11 cellular contexts compared by ENCODE assay signal in the genomic region with DNA sequence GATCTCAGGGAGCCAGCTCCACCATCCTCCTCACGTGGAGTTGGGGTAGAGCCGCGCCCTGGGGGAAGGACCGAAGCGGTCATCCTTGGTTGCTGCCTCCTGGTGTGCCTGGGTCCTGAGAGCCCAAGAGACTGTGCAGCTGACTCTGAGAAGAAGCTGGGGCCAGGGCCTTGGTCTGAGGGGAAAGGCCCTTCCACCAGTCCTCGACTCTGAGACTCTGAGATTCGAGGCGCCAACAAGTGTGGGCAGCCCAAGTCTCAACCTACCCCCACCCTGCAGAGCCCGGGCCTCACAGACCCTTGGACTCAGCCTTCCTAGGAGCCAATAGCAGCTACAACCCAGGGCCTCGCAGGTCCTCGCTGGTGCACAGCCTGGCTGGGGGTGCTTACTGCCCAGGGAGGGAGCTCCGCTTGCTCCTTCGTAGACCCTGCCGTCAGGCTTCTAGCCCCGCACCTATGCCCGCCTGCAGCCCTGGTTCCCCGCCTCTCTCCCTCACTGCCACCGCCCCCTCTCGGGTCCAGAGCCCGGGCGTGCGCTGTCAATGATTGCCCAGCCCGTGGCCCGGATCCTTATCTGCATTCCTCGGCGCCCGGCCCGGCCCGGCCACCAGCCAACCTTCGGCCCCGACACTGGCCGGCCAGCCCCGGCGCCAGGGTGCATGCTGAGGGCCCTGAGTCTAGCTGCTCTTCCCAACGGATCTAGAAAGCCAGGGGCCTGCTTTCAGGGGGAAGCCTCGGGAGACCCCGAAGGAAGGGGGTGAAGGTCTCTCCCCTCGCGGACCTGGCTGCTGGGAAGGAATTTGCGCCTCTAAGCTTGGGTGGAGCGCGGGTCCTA. TPM values are rescaled to one million over a fixed set of nuclear protein-coding genes. Genes with fewer than 3 reads are reported as not detected.
A peak's percentile ranks its signal among the peaks of the same experiment; 100 is the strongest.
DNase-seq lines count a peak whose midpoint lies in the region; ATAC-seq and TF ChIP-seq lines count a peak whose summit lies in the region.
"Had no signal": no experiment of that assay in that cellular context is flagged by ENCODE, and none has a peak within 500 bp of the region (broad histone marks: within the 10 kb centered on the region; RNA-seq: fewer than 3 reads in every experiment).

No MANE protein-coding gene starts in this region.

- ATAC-seq in activated CD8-positive, alpha-beta memory T cell treated with anti-CD3 and anti-CD28 coated beads, Interleukin-2, amount 10 ng/mL, durations not matched to agents 7 days and 5 days, result no peak
- peak; percentile 88 for ATAC-seq in left lung
- ATAC-seq in HG02981 (IDR thresholded peaks at IDR 0.05; ENCODE audit: unreplicated experiment), result no peak
- no peak for ATAC-seq in GM21526 (IDR thresholded peaks at IDR 0.05; ENCODE audit: low FRiP score, unreplicated experiment)

- H3K9me3 ChIP-seq in left lung (no peaks in the 10 kb centered on the region), thyroid gland (no peaks in the 10 kb centered on the region)
- H3K9me3 ChIP-seq: BE2C had no signal

- no peaks in the 10 kb centered on the region for H3K36me3 ChIP-seq in left lung
- no peaks in the 10 kb centered on the region for H3K36me3 ChIP-seq in thyroid gland
- H3K36me3 ChIP-seq: BE2C had no signal

- H3K27ac ChIP-seq in left lung (no peak overlapping the region), thyroid gland (no peak overlapping the region)

- no peak for TF ChIP-seq POLR2A in thyroid gland (IDR thresholded peaks at IDR 0.05)

- no peak overlapping the region for H3K27ac Mint-ChIP-seq in activated CD8-positive, alpha-beta memory T cell treated with anti-CD3 and anti-CD28 coated beads, Interleukin-2, amount 10 ng/mL, durations not matched to agents 7 days and 5 days
- H3K27ac Mint-ChIP-seq in activated naive CD8-positive, alpha-beta T cell treated with anti-CD3 and anti-CD28 coated beads for 36 hours, result no peak overlapping the region

- H3K4me3 Mint-ChIP-seq in activated CD8-positive, alpha-beta memory T cell treated with anti-CD3 and anti-CD28 coated beads, Interleukin-2, amount 10 ng/mL, durations not matched to agents 7 days and 5 days, result no peak overlapping the region
- H3K4me3 Mint-ChIP-seq in activated naive CD8-positive, alpha-beta T cell treated with anti-CD3 and anti-CD28 coated beads for 36 hours, result no peak overlapping the region

- CTCF ChIA-PET in activated CD8-positive, alpha-beta memory T cell treated with anti-CD3 and anti-CD28 coated beads, Interleukin-2, amount 10 ng/mL, durations not matched to agents 7 days and 5 days (lab: Charles Lee), result interaction anchor here (0.6 to 11.9 kb wide), 44 partner anchors 7 to 250 kb away, joined by 3 to 141 read pairs (median 5); a partner anchor contains a TSS

- H3K4me1 ChIP-seq in left lung, result peaks cover 29 to 40% of the 10 kb centered on the region in 2 donors
- peaks cover 21 to 36% of the 10 kb centered on the region in 2 donors for H3K4me1 ChIP-seq in thyroid gland

- DNase-seq in activated CD8-positive, alpha-beta memory T cell treated with anti-CD3 and anti-CD28 coated beads, Interleukin-2, amount 50 U/mL, for 48 hours, result peak; percentile 62
- DNase-seq in activated CD8-positive, alpha-beta memory T cell treated with anti-CD3 and anti-CD28 coated beads, Interleukin-2, amount 10 ng/mL, durations not matched to agents 7 days and 5 days, result no peak
- DNase-seq in activated naive CD8-positive, alpha-beta T cell treated with anti-CD3 and anti-CD28 coated beads for 36 hours, result peak; percentile 15
- peak; percentile 63 to 90 for DNase-seq in left lung
- DNase-seq in thyroid gland, result peak; percentile 54 to 64
- no peak for DNase-seq in DMS79 (lab: John Stamatoyannopoulos, UW)

- peaks cover 22% of the 10 kb centered on the region for H3K4me1 Mint-ChIP-seq in activated CD8-positive, alpha-beta memory T cell treated with anti-CD3 and anti-CD28 coated beads, Interleukin-2, amount 10 ng/mL, durations not matched to agents 7 days and 5 days
- peaks cover 14% of the 10 kb centered on the region for H3K4me1 Mint-ChIP-seq in activated naive CD8-positive, alpha-beta T cell treated with anti-CD3 and anti-CD28 coated beads for 36 hours

- no peaks in the 10 kb centered on the region for H3K9me3 Mint-ChIP-seq in activated CD8-positive, alpha-beta memory T cell treated with anti-CD3 and anti-CD28 coated beads, Interleukin-2, amount 10 ng/mL, durations not matched to agents 7 days and 5 days (ENCODE audit: low read depth)
- no peaks in the 10 kb centered on the region for H3K9me3 Mint-ChIP-seq in activated naive CD8-positive, alpha-beta T cell treated with anti-CD3 and anti-CD28 coated beads for 36 hours
- H3K9me3 Mint-ChIP-seq: IgD-negative memory B cell had no signal

- H3K36me3 Mint-ChIP-seq in activated CD8-positive, alpha-beta memory T cell treated with anti-CD3 and anti-CD28 coated beads, Interleukin-2, amount 10 ng/mL, durations not matched to agents 7 days and 5 days, result no peaks in the 10 kb centered on the region
- no peaks in the 10 kb centered on the region for H3K36me3 Mint-ChIP-seq in activated naive CD8-positive, alpha-beta T cell treated with anti-CD3 and anti-CD28 coated beads for 36 hours

- H3K27me3 ChIP-seq in left lung (peaks cover 69 to 95% of the 10 kb centered on the region in 2 donors), thyroid gland (peaks cover 42% of the 10 kb centered on the region)

- WGBS in thyroid gland, 2 donors, result 2 to 6% methylated on average over 10 to 26 of the region's 42 CpGs

- peaks cover 70% of the 10 kb centered on the region for H3K27me3 Mint-ChIP-seq in activated CD8-positive, alpha-beta memory T cell treated with anti-CD3 and anti-CD28 coated beads, Interleukin-2, amount 10 ng/mL, durations not matched to agents 7 days and 5 days
- H3K27me3 Mint-ChIP-seq in activated naive CD8-positive, alpha-beta T cell treated with anti-CD3 and anti-CD28 coated beads for 36 hours, result peaks cover 79% of the 10 kb centered on the region

- intact Hi-C loops in left lung (cut with DNase I) (loop anchor here in 1 of 2 donors (5.0 to 10.0 kb wide), 3 partner anchors 66 to 246 kb away; a partner anchor contains a TSS), thyroid gland (cut with DNase I) (loop anchor here (5.0 kb wide), 1 partner anchor 239 kb away; no protein-coding TSS in a partner anchor)

- TF ChIP-seq CTCF in left lung (IDR thresholded peaks at IDR 0.05) (no peak), thyroid gland (IDR thresholded peaks at IDR 0.05) (no peak)

- H3K4me3 ChIP-seq in left lung (peak overlapping the region in 1 of 2 donors; percentile 34), thyroid gland (replicated peaks in 1 of 3) (no peak overlapping the region)

RNA-seq across cellular contexts. Expression of a gene that starts 2.0 kb away (rescaled TPM):
- not detected for total RNA-seq in activated CD8-positive, alpha-beta memory T cell treated with anti-CD3 and anti-CD28 coated beads, Interleukin-2, amount 10 ng/mL, durations not matched to agents 7 days and 5 days
- not detected for total RNA-seq in activated naive CD8-positive, alpha-beta T cell treated with anti-CD3 and anti-CD28 coated beads for 36 hours
- total RNA-seq in left lung (1 to 10 TPM; 1.0 to 1.7 TPM), thyroid gland (under 1 TPM in 1 of 4 donors, not detected in 3; 0.34 TPM)
- total RNA-seq: glomerular endothelial cell had no signal

RNA-seq across cellular contexts. Expression of a gene that starts 17.4 kb away (rescaled TPM):
- not detected for total RNA-seq in activated CD8-positive, alpha-beta memory T cell treated with anti-CD3 and anti-CD28 coated beads, Interleukin-2, amount 10 ng/mL, durations not matched to agents 7 days and 5 days
- total RNA-seq in activated naive CD8-positive, alpha-beta T cell treated with anti-CD3 and anti-CD28 coated beads for 36 hours, result not detected
- total RNA-seq in left lung, result 1 to 10 TPM in 1 of 2 donors, not detected in 1; 4.3 TPM
- total RNA-seq in thyroid gland, result 1 to 10 TPM in 1 of 4 donors, under 1 TPM in 2, not detected in 1; under 0.01 to 1.3 (median 0.78) TPM
- total RNA-seq: glomerular endothelial cell had no signal

Comparison
In these comparisons a context has a peak if more than half of its experiments do, and no peak if none do; other contexts are left out.
1. DNase-seq: peak in activated CD8-positive, alpha-beta memory T cell treated with anti-CD3 and anti-CD28 coated beads, Interleukin-2, amount 50 U/mL, for 48 hours (single experiment), activated naive CD8-positive, alpha-beta T cell treated with anti-CD3 and anti-CD28 coated beads for 36 hours (single experiment), left lung (2 of 2) and thyroid gland (2 of 2); none in activated CD8-positive, alpha-beta memory T cell treated with anti-CD3 and anti-CD28 coated beads, Interleukin-2, amount 10 ng/mL, durations not matched to agents 7 days and 5 days (single experiment) and DMS79 (single experiment).